Comparison of ENCODE assay signal across 14 cellular contexts in genomic region chr6:146336200-146336599, GRCh38.
DNase-seq lines count a peak whose midpoint lies in the region; ATAC-seq and TF ChIP-seq lines count a peak whose summit lies in the region.
"Had no signal": no experiment of that assay in that cellular context is flagged by ENCODE, and none has a peak within 500 bp of the region (broad histone marks: within the 10 kb centered on the region; RNA-seq: fewer than 3 reads in every experiment).

No MANE protein-coding gene starts in this region.

- H3K27me3 ChIP-seq in right atrium auricular region, result no peaks in the 10 kb centered on the region
- no peaks in the 10 kb centered on the region for H3K27me3 ChIP-seq in stomach

- H3K9me3 ChIP-seq in right atrium auricular region (no peaks in the 10 kb centered on the region), stomach (no peaks in the 10 kb centered on the region)

- H3K36me3 ChIP-seq in right atrium auricular region, result no peaks in the 10 kb centered on the region
- no peaks in the 10 kb centered on the region for H3K36me3 ChIP-seq in stomach

- intact Hi-C loops in Right ventricle myocardium superior (cut with DNase I), result no loop called here
- intact Hi-C loops in stomach (cut with DNase I; ENCODE audit: low total_unique reads), result no loop called here

- no peak for TF ChIP-seq EP300 in stomach (IDR thresholded peaks at IDR 0.05)

- no peak for TF ChIP-seq POLR2A in stomach (IDR thresholded peaks at IDR 0.05)

- no peak for TF ChIP-seq CTCF in right atrium auricular region (IDR thresholded peaks at IDR 0.05)
- no peak for TF ChIP-seq CTCF in choroid plexus epithelial cell (conservative IDR thresholded peaks at IDR 0.05; ENCODE audit: low read depth, low read length)
- no peak for TF ChIP-seq CTCF in stomach (IDR thresholded peaks at IDR 0.05)

- WGBS in stomach, 5 donors, result 43 to 62% (median 59%) methylated on average over 3 of the region's 3 CpGs

- no peak overlapping the region for H3K27ac ChIP-seq in right atrium auricular region
- H3K27ac ChIP-seq in stomach, result no peak overlapping the region

- H3K4me1 ChIP-seq in right atrium auricular region (no peaks in the 10 kb centered on the region), stomach (peaks cover 0 to 8% (median 3%) of the 10 kb centered on the region in 4 donors)

- DNase-seq in Right ventricle myocardium superior (no peak), right atrium auricular region (ENCODE audit: low spot score) (no peak), choroid plexus epithelial cell (ENCODE audit: low read depth) (peak; percentile 55), iris pigment epithelial cell (ENCODE audit: low read depth) (peak; percentile 52), amygdala (lab: John Stamatoyannopoulos, UW) (no peak), Ammon's horn (ENCODE audit: low spot score) (no peak), HT-29 (ENCODE audit: low spot score) (no peak), stomach (no peak)
- DNase-seq: KBM-7, NCI-H1105, NCI-H187, NCI-H82, SHP77 treated with DMSO at 0.1 percent for 48 hours had no signal

- ATAC-seq in Right ventricle myocardium superior (ENCODE audit: poor library complexity), result peak; percentile 18
- ATAC-seq: Panc1 had no signal

- no peak overlapping the region for H3K4me3 ChIP-seq in right atrium auricular region
- H3K4me3 ChIP-seq in choroid plexus epithelial cell (ENCODE audit: low read depth, low read length), result no peak overlapping the region
- no peak overlapping the region for H3K4me3 ChIP-seq in stomach

Comparison
In these comparisons a context has a peak if more than half of its experiments do, and no peak if none do; other contexts are left out.
1. DNase-seq: peak in choroid plexus epithelial cell (single experiment) and iris pigment epithelial cell (single experiment); none in Right ventricle myocardium superior (single experiment), right atrium auricular region (single experiment), amygdala (0 of 56), Ammon's horn (single experiment), HT-29 (single experiment) and stomach (single experiment).